2 cellular contexts compared by ENCODE assay signal in the genomic region with DNA sequence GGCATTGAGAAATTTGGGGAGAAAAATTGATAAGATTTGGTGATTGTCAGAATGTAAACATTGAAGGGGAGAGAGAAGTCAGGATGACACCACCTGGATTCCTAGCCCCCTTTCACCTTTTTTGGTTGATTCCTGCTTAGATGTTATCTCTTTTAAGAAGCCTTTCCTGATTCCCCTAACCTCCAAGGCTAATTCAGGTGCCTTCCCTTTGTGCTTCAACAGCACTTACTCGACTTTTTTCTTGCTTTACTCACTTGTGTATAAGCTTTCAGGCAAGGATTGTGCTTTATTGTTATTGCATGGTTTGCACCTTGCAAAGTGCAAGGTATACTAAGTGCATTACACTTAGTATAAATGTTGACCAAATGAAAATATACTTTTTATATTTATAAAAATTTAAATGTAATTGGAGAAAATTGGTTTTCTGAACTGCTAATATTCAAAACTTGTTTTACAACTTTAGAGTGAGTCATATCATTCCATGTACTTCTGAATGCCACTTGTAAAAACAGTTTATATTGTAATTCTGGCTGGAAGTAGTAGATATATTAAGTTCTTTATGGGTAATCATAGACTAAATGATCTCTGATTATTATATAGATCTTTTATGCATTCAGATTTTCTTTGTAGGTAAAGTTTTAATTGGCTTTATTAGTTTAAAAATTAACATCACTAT.
TF ChIP-seq lines count a peak whose summit lies in the region.

No MANE protein-coding gene starts in this region.

TF ChIP-seq in HCT116, 20 proteins besides CTCF, POLR2A, EP300 and RAD21:
- TF ChIP-seq FOSL1 (IDR thresholded peaks at IDR 0.05; ENCODE audit: low read depth) = peak; percentile 63; the same call in 1 of the 2 replicates
- no peak for TF ChIP-seq SRF (IDR thresholded peaks at IDR 0.05; ENCODE audit: low read depth)
TF ChIP-seq in HCT116: peak in this region for 1.

TF ChIP-seq in GM12878, 131 proteins besides CTCF, POLR2A, EP300 and RAD21:
- no peak for TF ChIP-seq ZNF207 (IDR thresholded peaks at IDR 0.05; ENCODE audit: borderline replicate concordance)
- TF ChIP-seq SPI1 (IDR thresholded peaks at IDR 0.05; ENCODE audit: borderline replicate concordance, insufficient read depth, low read depth, low read length) = no peak
- no peak for TF ChIP-seq RELA (IDR thresholded peaks at IDR 0.05; ENCODE audit: borderline replicate concordance, partially characterized antibody)
- no peak for TF ChIP-seq BACH1 (IDR thresholded peaks at IDR 0.05; ENCODE audit: borderline replicate concordance)
- TF ChIP-seq NFIC (IDR thresholded peaks at IDR 0.05; ENCODE audit: low read depth, low read length) = no peak
- TF ChIP-seq SREBF1 (IDR thresholded peaks at IDR 0.05; ENCODE audit: low read length) = no peak
- TF ChIP-seq NR2C1 (IDR thresholded peaks at IDR 0.05) = no peak
- no peak for TF ChIP-seq KAT2A (conservative IDR thresholded peaks at IDR 0.05; ENCODE audit: control insufficient read depth, low read depth, low read length)
- TF ChIP-seq HDAC2 (IDR thresholded peaks at IDR 0.05) = no peak
- no peak for TF ChIP-seq ZBTB40 (IDR thresholded peaks at IDR 0.05; ENCODE audit: borderline replicate concordance)
- TF ChIP-seq WRNIP1 (IDR thresholded peaks at IDR 0.05; ENCODE audit: borderline replicate concordance, low read depth, low read length) = no peak
- TF ChIP-seq NFYA (IDR thresholded peaks at IDR 0.05; ENCODE audit: borderline replicate concordance, low read depth, low read length) = no peak
- TF ChIP-seq, protein P1, sequence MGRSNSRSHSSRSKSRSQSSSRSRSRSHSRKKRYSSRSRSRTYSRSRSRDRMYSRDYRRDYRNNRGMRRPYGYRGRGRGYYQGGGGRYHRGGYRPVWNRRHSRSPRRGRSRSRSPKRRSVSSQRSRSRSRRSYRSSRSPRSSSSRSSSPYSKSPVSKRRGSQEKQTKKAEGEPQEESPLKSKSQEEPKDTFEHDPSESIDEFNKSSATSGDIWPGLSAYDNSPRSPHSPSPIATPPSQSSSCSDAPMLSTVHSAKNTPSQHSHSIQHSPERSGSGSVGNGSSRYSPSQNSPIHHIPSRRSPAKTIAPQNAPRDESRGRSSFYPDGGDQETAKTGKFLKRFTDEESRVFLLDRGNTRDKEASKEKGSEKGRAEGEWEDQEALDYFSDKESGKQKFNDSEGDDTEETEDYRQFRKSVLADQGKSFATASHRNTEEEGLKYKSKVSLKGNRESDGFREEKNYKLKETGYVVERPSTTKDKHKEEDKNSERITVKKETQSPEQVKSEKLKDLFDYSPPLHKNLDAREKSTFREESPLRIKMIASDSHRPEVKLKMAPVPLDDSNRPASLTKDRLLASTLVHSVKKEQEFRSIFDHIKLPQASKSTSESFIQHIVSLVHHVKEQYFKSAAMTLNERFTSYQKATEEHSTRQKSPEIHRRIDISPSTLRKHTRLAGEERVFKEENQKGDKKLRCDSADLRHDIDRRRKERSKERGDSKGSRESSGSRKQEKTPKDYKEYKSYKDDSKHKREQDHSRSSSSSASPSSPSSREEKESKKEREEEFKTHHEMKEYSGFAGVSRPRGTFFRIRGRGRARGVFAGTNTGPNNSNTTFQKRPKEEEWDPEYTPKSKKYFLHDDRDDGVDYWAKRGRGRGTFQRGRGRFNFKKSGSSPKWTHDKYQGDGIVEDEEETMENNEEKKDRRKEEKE (IDR thresholded peaks at IDR 0.05) = no peak
- no peak for TF ChIP-seq FOXM1 (IDR thresholded peaks at IDR 0.05; ENCODE audit: low read depth, low read length)
- no peak for TF ChIP-seq BCL11A (IDR thresholded peaks at IDR 0.05; ENCODE audit: low read depth, low read length)
- TF ChIP-seq PAX5 (IDR thresholded peaks at IDR 0.05; ENCODE audit: borderline replicate concordance, low read depth, low read length) = no peak
- TF ChIP-seq SIX5 (IDR thresholded peaks at IDR 0.05; ENCODE audit: low read depth, low read length, severe bottlenecking) = no peak
